1 cellular context compared by ENCODE assay signal in the genomic region with DNA sequence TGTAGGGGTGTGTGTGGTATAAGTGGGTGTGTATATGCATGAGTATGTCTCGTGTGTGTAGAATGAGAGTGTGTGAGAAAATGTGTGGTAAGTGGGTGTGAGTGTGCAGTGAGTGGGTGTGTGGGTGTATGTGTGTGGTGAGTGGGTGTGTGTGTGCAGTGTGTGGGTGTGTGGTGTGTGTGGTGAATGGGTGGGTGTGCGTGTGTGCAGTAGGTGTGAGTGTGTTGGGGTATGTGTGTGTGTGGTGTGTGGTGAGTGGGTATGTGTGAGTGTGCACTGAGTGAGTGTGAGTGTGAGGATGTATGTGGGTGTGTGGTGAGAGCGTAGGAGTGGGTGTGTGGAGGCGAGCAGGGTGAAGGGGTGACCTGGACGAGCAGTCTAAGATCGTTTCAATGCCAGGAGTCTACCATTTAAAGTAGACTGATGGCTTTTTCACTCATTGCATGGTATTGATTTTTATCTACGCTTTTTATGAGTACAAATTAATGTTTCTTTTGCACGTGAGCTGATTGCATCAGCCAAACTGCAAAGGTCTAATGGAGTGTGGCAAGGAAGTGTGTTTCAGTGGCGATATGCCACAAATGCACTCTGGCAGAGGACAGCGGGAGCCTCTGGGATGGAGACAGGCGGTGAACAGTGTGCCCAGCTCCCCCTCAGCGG.
TF ChIP-seq lines count a peak whose summit lies in the region.

No MANE protein-coding gene starts in this region.

TF ChIP-seq in HEK293, 187 proteins besides CTCF, POLR2A, EP300 and RAD21 (continued from another document and continues in another):
- no peak for TF ChIP-seq AEBP2 (tag by site-specific recombination; IDR thresholded peaks at IDR 0.05; ENCODE audit: borderline replicate concordance)
- peak; percentile 45; the same call in 1 of the 2 replicates for TF ChIP-seq ZNF140 (tag by site-specific recombination; IDR thresholded peaks at IDR 0.05)
- no peak for TF ChIP-seq HOXC10 (CRISPR knock-in tag; IDR thresholded peaks at IDR 0.05)
- TF ChIP-seq ZNF76 (tag by site-specific recombination; IDR thresholded peaks at IDR 0.05; ENCODE audit: borderline replicate concordance, low read depth), result no peak; the same call in 1 of the 2 replicates
- TF ChIP-seq ZNF792 (tag by site-specific recombination; IDR thresholded peaks at IDR 0.05), result peak; percentile 6; the same call in 1 of the 2 replicates
- TF ChIP-seq ZNF2 (tag by site-specific recombination; IDR thresholded peaks at IDR 0.05), result peak; percentile 78; the same call in 1 of the 2 replicates
- no peak for TF ChIP-seq ZNF24 (tag by site-specific recombination; IDR thresholded peaks at IDR 0.05)
- no peak for TF ChIP-seq TRIM28 (IDR thresholded peaks at IDR 0.05; ENCODE audit: borderline replicate concordance, low read length)
- peak; percentile 97 for TF ChIP-seq KLF9 (tag by site-specific recombination; IDR thresholded peaks at IDR 0.05; ENCODE audit: low read depth)
- TF ChIP-seq, protein P1, sequence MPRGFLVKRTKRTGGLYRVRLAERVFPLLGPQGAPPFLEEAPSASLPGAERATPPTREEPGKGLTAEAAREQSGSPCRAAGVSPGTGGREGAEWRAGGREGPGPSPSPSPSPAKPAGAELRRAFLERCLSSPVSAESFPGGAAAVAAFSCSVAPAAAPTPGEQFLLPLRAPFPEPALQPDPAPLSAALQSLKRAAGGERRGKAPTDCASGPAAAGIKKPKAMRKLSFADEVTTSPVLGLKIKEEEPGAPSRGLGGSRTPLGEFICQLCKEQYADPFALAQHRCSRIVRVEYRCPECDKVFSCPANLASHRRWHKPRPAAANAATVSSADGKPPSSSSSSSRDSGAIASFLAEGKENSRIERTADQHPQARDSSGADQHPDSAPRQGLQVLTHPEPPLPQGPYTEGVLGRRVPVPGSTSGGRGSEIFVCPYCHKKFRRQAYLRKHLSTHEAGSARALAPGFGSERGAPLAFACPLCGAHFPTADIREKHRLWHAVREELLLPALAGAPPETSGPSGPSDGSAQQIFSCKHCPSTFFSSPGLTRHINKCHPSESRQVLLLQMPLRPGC (tag by site-specific recombination; IDR thresholded peaks at IDR 0.05), result 0 out of 2 replicates have a peak, but pooled peaks have one; percentile 44
- no peak for TF ChIP-seq ZNF174 (tag by site-specific recombination; IDR thresholded peaks at IDR 0.05)
- peak; percentile 30; the same call in 1 of the 2 replicates for TF ChIP-seq ZNF248 (tag by site-specific recombination; IDR thresholded peaks at IDR 0.05)
- TF ChIP-seq ZNF510 (tag by site-specific recombination; IDR thresholded peaks at IDR 0.05; ENCODE audit: insufficient replicate concordance), result no peak
- TF ChIP-seq PATZ1 (tag by site-specific recombination; IDR thresholded peaks at IDR 0.05), result peak; percentile 48; the same call in 1 of the 2 replicates
- TF ChIP-seq EGR2 (tag by site-specific recombination; IDR thresholded peaks at IDR 0.05; ENCODE audit: low read depth), result peak; percentile 98
- no peak for TF ChIP-seq ZNF624 (tag by site-specific recombination; IDR thresholded peaks at IDR 0.05)
- TF ChIP-seq ZNF324 (tag by site-specific recombination; IDR thresholded peaks at IDR 0.05), result no peak
- TF ChIP-seq ZNF202 (tag by site-specific recombination; IDR thresholded peaks at IDR 0.05; ENCODE audit: borderline replicate concordance), result no peak
- peak; percentile 53; the same call in 1 of the 2 replicates for TF ChIP-seq ZFP69B (tag by site-specific recombination; IDR thresholded peaks at IDR 0.05)
- no peak for TF ChIP-seq ZNF660 (tag by site-specific recombination; IDR thresholded peaks at IDR 0.05)
- TF ChIP-seq ZNF416 (tag by site-specific recombination; IDR thresholded peaks at IDR 0.05), result no peak
- 0 out of 2 replicates have a peak, but pooled peaks have one; percentile 14 for TF ChIP-seq PRDM4 (tag by site-specific recombination; IDR thresholded peaks at IDR 0.05)
- TF ChIP-seq PRDM2 (tag by site-specific recombination; IDR thresholded peaks at IDR 0.05; ENCODE audit: borderline replicate concordance), result no peak
- no peak for TF ChIP-seq ZNF529 (tag by site-specific recombination; IDR thresholded peaks at IDR 0.05; ENCODE audit: insufficient replicate concordance)
- no peak for TF ChIP-seq ZNF214 (tag by site-specific recombination; IDR thresholded peaks at IDR 0.05; ENCODE audit: borderline replicate concordance)
- peak; percentile 90; the same call in 1 of the 2 replicates for TF ChIP-seq ZNF658 (tag by site-specific recombination; IDR thresholded peaks at IDR 0.05)
- TF ChIP-seq ZNF274 (IDR thresholded peaks at IDR 0.05; ENCODE audit: low read length), result no peak
- peak; percentile 13; the same call in 1 of the 2 replicates for TF ChIP-seq ZNF274 (tag by site-specific recombination; IDR thresholded peaks at IDR 0.05; ENCODE audit: borderline replicate concordance)
- no peak for TF ChIP-seq ZNF350 (tag by site-specific recombination; IDR thresholded peaks at IDR 0.05)
- TF ChIP-seq ZNF639 (tag by site-specific recombination; IDR thresholded peaks at IDR 0.05), result no peak
- 0 out of 2 replicates have a peak, but pooled peaks have one; percentile 51 for TF ChIP-seq ZNF548 (tag by site-specific recombination; IDR thresholded peaks at IDR 0.05)
- TF ChIP-seq ZNF26 (tag by site-specific recombination; IDR thresholded peaks at IDR 0.05), result no peak
- TF ChIP-seq ZNF16 (tag by site-specific recombination; IDR thresholded peaks at IDR 0.05; ENCODE audit: low read depth), result no peak
- no peak for TF ChIP-seq ZNF404 (tag by site-specific recombination; IDR thresholded peaks at IDR 0.05)
- TF ChIP-seq GLI2 (tag by site-specific recombination; IDR thresholded peaks at IDR 0.05; ENCODE audit: borderline replicate concordance, low read depth), result no peak
- no peak for TF ChIP-seq ZNF830 (tag by site-specific recombination; IDR thresholded peaks at IDR 0.05; ENCODE audit: low read depth)
- no peak for TF ChIP-seq ZNF19 (tag by site-specific recombination; IDR thresholded peaks at IDR 0.05; ENCODE audit: low read depth)
- peak; percentile 96 for TF ChIP-seq ZNF785 (tag by site-specific recombination; IDR thresholded peaks at IDR 0.05)
- peak; percentile 34; the same call in 1 of the 2 replicates for TF ChIP-seq ZEB2 (tag by site-specific recombination; IDR thresholded peaks at IDR 0.05)
- TF ChIP-seq ZNF555 (tag by site-specific recombination; conservative IDR thresholded peaks at IDR 0.05), result no peak
- TF ChIP-seq ZNF654 (tag by site-specific recombination; IDR thresholded peaks at IDR 0.05; ENCODE audit: low read depth), result no peak
- TF ChIP-seq BCL11A (tag by site-specific recombination; IDR thresholded peaks at IDR 0.05; ENCODE audit: low read depth), result peak; percentile 48; the same call in 1 of the 2 replicates
